In the genomic region with DNA sequence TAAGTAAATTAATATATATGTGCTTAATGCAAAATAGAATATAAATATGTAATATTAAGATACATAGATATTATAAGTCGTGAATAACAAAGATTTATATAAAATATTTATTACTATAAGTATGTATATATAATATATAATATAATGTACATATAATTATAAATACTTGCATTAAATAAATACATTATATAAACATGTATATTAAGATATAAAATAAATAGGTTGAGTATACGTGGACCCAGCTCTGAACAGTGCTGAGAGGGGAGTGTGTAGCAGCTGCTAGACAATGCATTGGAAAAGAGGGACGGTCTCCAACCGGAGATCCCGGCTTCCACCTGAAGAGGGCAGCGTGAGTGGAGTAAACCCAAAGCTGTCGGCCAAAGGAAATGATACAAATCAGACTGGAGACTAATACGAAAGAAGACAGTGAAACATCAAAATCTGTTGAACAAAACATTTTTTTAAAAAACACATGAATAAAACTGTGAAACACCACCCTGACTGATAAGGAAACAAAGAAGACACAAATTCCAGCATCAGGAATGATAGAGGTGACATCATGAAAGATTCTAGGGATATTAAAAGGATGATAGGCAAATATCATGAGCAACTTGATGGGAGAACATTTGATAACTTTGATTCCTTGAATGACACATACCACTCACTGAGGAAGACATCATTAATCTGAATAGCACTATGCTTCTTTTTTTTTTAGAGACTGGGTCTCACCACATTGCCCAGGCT, we compare ENCODE assay signal across 1 cellular context.
TF ChIP-seq lines count a peak whose summit lies in the region.

No MANE protein-coding gene starts in this region.

TF ChIP-seq in SK-N-SH, 30 proteins besides CTCF, POLR2A, EP300 and RAD21 (continued from another document):
- TF ChIP-seq, protein P1, sequence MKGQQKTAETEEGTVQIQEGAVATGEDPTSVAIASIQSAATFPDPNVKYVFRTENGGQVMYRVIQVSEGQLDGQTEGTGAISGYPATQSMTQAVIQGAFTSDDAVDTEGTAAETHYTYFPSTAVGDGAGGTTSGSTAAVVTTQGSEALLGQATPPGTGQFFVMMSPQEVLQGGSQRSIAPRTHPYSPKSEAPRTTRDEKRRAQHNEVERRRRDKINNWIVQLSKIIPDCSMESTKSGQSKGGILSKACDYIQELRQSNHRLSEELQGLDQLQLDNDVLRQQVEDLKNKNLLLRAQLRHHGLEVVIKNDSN (IDR thresholded peaks at IDR 0.05; ENCODE audit: borderline replicate concordance, low read depth): no peak
- TF ChIP-seq SIN3A (IDR thresholded peaks at IDR 0.05; ENCODE audit: borderline replicate concordance, low read depth, low read length) (0 out of 2 replicates have a peak, but pooled peaks have one; percentile 37), ELF1 (IDR thresholded peaks at IDR 0.05) (no peak), FOXM1 (IDR thresholded peaks at IDR 0.05; ENCODE audit: low read depth) (no peak)
- TF ChIP-seq, protein P2, sequence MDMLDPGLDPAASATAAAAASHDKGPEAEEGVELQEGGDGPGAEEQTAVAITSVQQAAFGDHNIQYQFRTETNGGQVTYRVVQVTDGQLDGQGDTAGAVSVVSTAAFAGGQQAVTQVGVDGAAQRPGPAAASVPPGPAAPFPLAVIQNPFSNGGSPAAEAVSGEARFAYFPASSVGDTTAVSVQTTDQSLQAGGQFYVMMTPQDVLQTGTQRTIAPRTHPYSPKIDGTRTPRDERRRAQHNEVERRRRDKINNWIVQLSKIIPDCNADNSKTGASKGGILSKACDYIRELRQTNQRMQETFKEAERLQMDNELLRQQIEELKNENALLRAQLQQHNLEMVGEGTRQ (IDR thresholded peaks at IDR 0.05; ENCODE audit: borderline replicate concordance, low read depth, low read length): no peak
- TF ChIP-seq, protein P3, sequence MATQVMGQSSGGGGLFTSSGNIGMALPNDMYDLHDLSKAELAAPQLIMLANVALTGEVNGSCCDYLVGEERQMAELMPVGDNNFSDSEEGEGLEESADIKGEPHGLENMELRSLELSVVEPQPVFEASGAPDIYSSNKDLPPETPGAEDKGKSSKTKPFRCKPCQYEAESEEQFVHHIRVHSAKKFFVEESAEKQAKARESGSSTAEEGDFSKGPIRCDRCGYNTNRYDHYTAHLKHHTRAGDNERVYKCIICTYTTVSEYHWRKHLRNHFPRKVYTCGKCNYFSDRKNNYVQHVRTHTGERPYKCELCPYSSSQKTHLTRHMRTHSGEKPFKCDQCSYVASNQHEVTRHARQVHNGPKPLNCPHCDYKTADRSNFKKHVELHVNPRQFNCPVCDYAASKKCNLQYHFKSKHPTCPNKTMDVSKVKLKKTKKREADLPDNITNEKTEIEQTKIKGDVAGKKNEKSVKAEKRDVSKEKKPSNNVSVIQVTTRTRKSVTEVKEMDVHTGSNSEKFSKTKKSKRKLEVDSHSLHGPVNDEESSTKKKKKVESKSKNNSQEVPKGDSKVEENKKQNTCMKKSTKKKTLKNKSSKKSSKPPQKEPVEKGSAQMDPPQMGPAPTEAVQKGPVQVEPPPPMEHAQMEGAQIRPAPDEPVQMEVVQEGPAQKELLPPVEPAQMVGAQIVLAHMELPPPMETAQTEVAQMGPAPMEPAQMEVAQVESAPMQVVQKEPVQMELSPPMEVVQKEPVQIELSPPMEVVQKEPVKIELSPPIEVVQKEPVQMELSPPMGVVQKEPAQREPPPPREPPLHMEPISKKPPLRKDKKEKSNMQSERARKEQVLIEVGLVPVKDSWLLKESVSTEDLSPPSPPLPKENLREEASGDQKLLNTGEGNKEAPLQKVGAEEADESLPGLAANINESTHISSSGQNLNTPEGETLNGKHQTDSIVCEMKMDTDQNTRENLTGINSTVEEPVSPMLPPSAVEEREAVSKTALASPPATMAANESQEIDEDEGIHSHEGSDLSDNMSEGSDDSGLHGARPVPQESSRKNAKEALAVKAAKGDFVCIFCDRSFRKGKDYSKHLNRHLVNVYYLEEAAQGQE (IDR thresholded peaks at IDR 0.05; ENCODE audit: low read depth, low read length): no peak
TF ChIP-seq in SK-N-SH: peak in this region for 4.
